11 cellular contexts compared by ENCODE assay signal in genomic region chr10:112373912-112374338, GRCh38. TPM values are rescaled to one million over a fixed set of nuclear protein-coding genes. Genes with fewer than 3 reads are reported as not detected.
A peak's percentile ranks its signal among the peaks of the same experiment; 100 is the strongest.
DNase-seq lines count a peak whose midpoint lies in the region; ATAC-seq and TF ChIP-seq lines count a peak whose summit lies in the region.
"Had no signal": no experiment of that assay in that cellular context is flagged by ENCODE, and none has a peak within 500 bp of the region (broad histone marks: within the 10 kb centered on the region; RNA-seq: fewer than 3 reads in every experiment).

Gene ACSL5, plus strand, starts transcription at chr10:112374116. Its CDS starts 20,831 bp downstream, at chr10:112394947.

- POLR2A ChIA-PET in CD8-positive, alpha-beta memory T cell (lab: Charles Lee) = interaction anchor here (0.6 to 2.4 kb wide), 3 partner anchors 9 to 23 kb away, joined by 3 to 7 read pairs (median 3); no protein-coding TSS in a partner anchor

- H3K9me3 ChIP-seq in CD8-positive, alpha-beta memory T cell (ENCODE audit: low read length) = no peaks in the 10 kb centered on the region
- no peaks in the 10 kb centered on the region for H3K9me3 ChIP-seq in MM.1S (replicated peaks; ENCODE audit: insufficient read depth, low read length)
- no peaks in the 10 kb centered on the region for H3K9me3 ChIP-seq in effector memory CD4-positive, alpha-beta T cell (ENCODE audit: control insufficient read depth, low read length)

- peak within 1 kb of the TSS; percentile 97 to 100 (median 99) for H3K4me3 Mint-ChIP-seq in CD8-positive, alpha-beta memory T cell

- no peaks in the 10 kb centered on the region for H3K9me2 ChIP-seq in MM.1S (replicated peaks; ENCODE audit: insufficient read depth, low read length)

- intact Hi-C loops in posterior vena cava (cut with DNase I) = no loop called here

- peak within 1 kb of the TSS; percentile 100 for H2AFZ ChIP-seq in MM.1S (ENCODE audit: low read length)

- H3K79me2 ChIP-seq in MM.1S (ENCODE audit: low read length) = peaks cover 22% of the 10 kb centered on the region

- H3K4me3 ChIP-seq in CD8-positive, alpha-beta memory T cell (ENCODE audit: low read length) = peak within 1 kb of the TSS; percentile 92
- 0 out of 2 replicates have a peak within 1 kb of the TSS, but pooled peaks have one; percentile 84 for H3K4me3 ChIP-seq in MM.1S (ENCODE audit: low read length)
- peak within 1 kb of the TSS; percentile 84 for H3K4me3 ChIP-seq in effector memory CD4-positive, alpha-beta T cell (ENCODE audit: insufficient read depth, low read depth, low read length, poor library complexity, severe bottlenecking)

- H3K36me3 ChIP-seq in CD8-positive, alpha-beta memory T cell (ENCODE audit: insufficient read depth, low read length) = no peaks in the 10 kb centered on the region
- H3K36me3 ChIP-seq in MM.1S (replicated peaks; ENCODE audit: insufficient read depth, low read length) = no peaks in the 10 kb centered on the region
- no peaks in the 10 kb centered on the region for H3K36me3 ChIP-seq in effector memory CD4-positive, alpha-beta T cell (ENCODE audit: control insufficient read depth, insufficient read depth, low read length)

- peaks cover 65 to 89% (median 79%) of the 10 kb centered on the region in 3 donors for H3K4me1 Mint-ChIP-seq in CD8-positive, alpha-beta memory T cell

- H3K9me3 Mint-ChIP-seq in CD8-positive, alpha-beta memory T cell = peaks cover 0 to 2% (median 0%) of the 10 kb centered on the region in 5 donors

- H3K9ac ChIP-seq in MM.1S (ENCODE audit: low read length) = peak within 1 kb of the TSS; percentile 89; the same call in 1 of the 2 replicates

- CTCF ChIA-PET in CD8-positive, alpha-beta memory T cell (lab: Charles Lee) = interaction anchor here (1.0 to 4.3 kb wide), 5 partner anchors 9 to 190 kb away, joined by 4 to 26 read pairs (median 8); partner anchors contain the start of gene GPAM

- DNase-seq in CD8-positive, alpha-beta memory T cell = no peak
- no peak for DNase-seq in MM.1S
- no peak for DNase-seq in effector memory CD4-positive, alpha-beta T cell
- DNase-seq in posterior vena cava (ENCODE audit: low spot score) = no peak
- DNase-seq in NCI-H446 (lab: John Stamatoyannopoulos, UW) = no peak
- DNase-seq in NCI-H2196 (lab: John Stamatoyannopoulos, UW; ENCODE audit: unreplicated experiment) = no peak
- DNase-seq in substantia nigra (lab: John Stamatoyannopoulos, UW) = no peak
- DNase-seq: DMS79, foreskin fibroblast, NCI-H1694 had no signal

- H3K36me3 Mint-ChIP-seq in CD8-positive, alpha-beta memory T cell = peaks cover 2 to 20% (median 4%) of the 10 kb centered on the region in 3 donors

- TF ChIP-seq CTCF in MM.1S (IDR thresholded peaks at IDR 0.05; ENCODE audit: low read length) = no peak

- H3K27me3 Mint-ChIP-seq in CD8-positive, alpha-beta memory T cell = peaks cover 0 to 2% of the 10 kb centered on the region in 2 donors

- H3K27me3 ChIP-seq in CD8-positive, alpha-beta memory T cell (ENCODE audit: insufficient read depth, low read length, poor library complexity, severe bottlenecking) = no peaks in the 10 kb centered on the region
- H3K27me3 ChIP-seq in MM.1S (replicated peaks; ENCODE audit: insufficient read depth, low read length) = no peaks in the 10 kb centered on the region
- no peaks in the 10 kb centered on the region for H3K27me3 ChIP-seq in effector memory CD4-positive, alpha-beta T cell (replicated peaks; ENCODE audit: control insufficient read depth, insufficient read depth, low read length, poor library complexity, severe bottlenecking)

- H3K27ac ChIP-seq in CD8-positive, alpha-beta memory T cell (ENCODE audit: low read depth, low read length) = peak within 1 kb of the TSS; percentile 92
- H3K27ac ChIP-seq in MM.1S (ENCODE audit: low read length) (no peak within 1 kb of the TSS), substantia nigra (ENCODE audit: low read depth, low read length, poor library complexity, severe bottlenecking) (no peak within 1 kb of the TSS)
- peak within 1 kb of the TSS; percentile 93 for H3K27ac ChIP-seq in effector memory CD4-positive, alpha-beta T cell (ENCODE audit: insufficient read depth, low read length, poor library complexity, severe bottlenecking)

- H3K4me1 ChIP-seq in CD8-positive, alpha-beta memory T cell (ENCODE audit: insufficient read depth, low read length) = peaks cover 47% of the 10 kb centered on the region
- H3K4me1 ChIP-seq in MM.1S (ENCODE audit: low read length) = peaks cover 16% of the 10 kb centered on the region
- peaks cover 19% of the 10 kb centered on the region for H3K4me1 ChIP-seq in effector memory CD4-positive, alpha-beta T cell (ENCODE audit: control insufficient read depth, insufficient read depth, low read length, poor library complexity, severe bottlenecking)

- H4K20me1 ChIP-seq in MM.1S (ENCODE audit: insufficient read depth, low read length) = no peaks in the 10 kb centered on the region

- ATAC-seq in HG03025 (IDR thresholded peaks at IDR 0.05; ENCODE audit: low FRiP score, unreplicated experiment) = no peak

- H3K4me2 ChIP-seq in MM.1S (ENCODE audit: low read depth, low read length) = peak within 1 kb of the TSS; percentile 95

- peaks cover 9% of the 10 kb centered on the region; the same call in 1 of the 2 replicates for H3F3A ChIP-seq in MM.1S (ENCODE audit: insufficient read depth, low read length)

- H3K27ac Mint-ChIP-seq in CD8-positive, alpha-beta memory T cell = peak within 1 kb of the TSS; percentile 97 to 100 (median 100)

RNA-seq across cellular contexts. Expression of gene ACSL5, which starts in this region (rescaled TPM):
- total RNA-seq in CD8-positive, alpha-beta memory T cell = 10 to 100 TPM; 53.3 to 53.7 TPM
- 85.5 TPM for polyA plus RNA-seq in CD8-positive, alpha-beta memory T cell
- 10 to 100 TPM; 13.1 to 14.7 TPM for total RNA-seq in posterior vena cava

Comparison
In these comparisons a context has a peak if more than half of its experiments do, and no peak if none do; other contexts are left out.
1. H3K27ac ChIP-seq: peak in CD8-positive, alpha-beta memory T cell (single experiment) and effector memory CD4-positive, alpha-beta T cell (single experiment); none in MM.1S (single experiment) and substantia nigra (single experiment).
2. Peak in every context shown above with its lines, with median percentiles within 50 percentile points of each other: H3K4me3 ChIP-seq.